1 cellular context compared by ENCODE assay signal in the genomic region with DNA sequence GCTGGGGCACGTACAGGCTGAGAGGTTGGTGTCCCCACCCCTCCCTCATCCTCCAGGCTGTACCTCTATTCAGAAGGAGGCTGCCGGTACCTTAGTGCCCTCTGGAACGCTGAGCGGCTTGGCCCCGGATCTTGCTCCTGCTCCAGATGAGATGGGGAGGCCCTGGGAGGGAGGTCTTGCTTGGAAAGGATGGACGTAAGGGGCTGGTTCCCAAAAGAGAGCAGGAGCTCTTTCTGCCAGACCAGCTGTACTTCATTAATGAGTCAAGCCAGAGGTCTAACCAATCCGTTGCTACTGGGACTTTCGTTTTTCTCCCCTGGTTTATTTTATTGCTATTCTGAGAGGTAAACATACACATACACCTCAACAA.
TF ChIP-seq lines count a peak whose summit lies in the region.

No MANE protein-coding gene starts in this region.

TF ChIP-seq in IMR-90, 13 proteins besides CTCF, POLR2A, EP300 and RAD21:
- TF ChIP-seq RFX5 (IDR thresholded peaks at IDR 0.05; ENCODE audit: low read depth, low read length), result no peak
- no peak for TF ChIP-seq CHD1 (IDR thresholded peaks at IDR 0.05; ENCODE audit: low read depth, low read length)
- TF ChIP-seq BHLHE40 (IDR thresholded peaks at IDR 0.05; ENCODE audit: low read depth, low read length), result no peak
- TF ChIP-seq NFE2L2 (IDR thresholded peaks at IDR 0.05; ENCODE audit: low read depth, low read length), result no peak
- TF ChIP-seq, protein P1, sequence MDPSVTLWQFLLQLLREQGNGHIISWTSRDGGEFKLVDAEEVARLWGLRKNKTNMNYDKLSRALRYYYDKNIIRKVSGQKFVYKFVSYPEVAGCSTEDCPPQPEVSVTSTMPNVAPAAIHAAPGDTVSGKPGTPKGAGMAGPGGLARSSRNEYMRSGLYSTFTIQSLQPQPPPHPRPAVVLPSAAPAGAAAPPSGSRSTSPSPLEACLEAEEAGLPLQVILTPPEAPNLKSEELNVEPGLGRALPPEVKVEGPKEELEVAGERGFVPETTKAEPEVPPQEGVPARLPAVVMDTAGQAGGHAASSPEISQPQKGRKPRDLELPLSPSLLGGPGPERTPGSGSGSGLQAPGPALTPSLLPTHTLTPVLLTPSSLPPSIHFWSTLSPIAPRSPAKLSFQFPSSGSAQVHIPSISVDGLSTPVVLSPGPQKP (IDR thresholded peaks at IDR 0.05; ENCODE audit: borderline replicate concordance, low read depth, low read length), result no peak
- TF ChIP-seq CEBPB (IDR thresholded peaks at IDR 0.05; ENCODE audit: low read depth, low read length), result no peak
- no peak for TF ChIP-seq MAFK (IDR thresholded peaks at IDR 0.05; ENCODE audit: low read depth, low read length)
- no peak for TF ChIP-seq RCOR1 (IDR thresholded peaks at IDR 0.05; ENCODE audit: insufficient replicate concordance, low read length)
- no peak for TF ChIP-seq MAZ (IDR thresholded peaks at IDR 0.05; ENCODE audit: borderline replicate concordance, low read depth, low read length)
- no peak for TF ChIP-seq MXI1 (IDR thresholded peaks at IDR 0.05; ENCODE audit: borderline replicate concordance, low read depth, low read length)
- no peak for TF ChIP-seq SMC3 (IDR thresholded peaks at IDR 0.05; ENCODE audit: low read depth, low read length)
- no peak for TF ChIP-seq FOS (IDR thresholded peaks at IDR 0.05; ENCODE audit: low read depth, low read length)
